8 cellular contexts compared by ENCODE assay signal in genomic region chr9:33130501-33130900, GRCh38. TPM values are rescaled to one million over a fixed set of nuclear protein-coding genes. Genes with fewer than 3 reads are reported as not detected.
A peak's percentile ranks its signal among the peaks of the same experiment; 100 is the strongest.
DNase-seq lines count a peak whose midpoint lies in the region; ATAC-seq and TF ChIP-seq lines count a peak whose summit lies in the region.

No MANE protein-coding gene starts in this region.

- H3K4me3 ChIP-seq in CD8-positive, alpha-beta T cell (ENCODE audit: low read depth, low read length): no peak overlapping the region
- H3K4me3 ChIP-seq in adipocyte (ENCODE audit: low read length): no peak overlapping the region

- DNase-seq in CD8-positive, alpha-beta T cell: no peak
- DNase-seq in adipocyte (ENCODE audit: low read depth) (peak; percentile 43), omental fat pad (ENCODE audit: low spot score) (no peak), NCI-H2029 treated with DMSO at 0.1 percent for 48 hours (lab: John Stamatoyannopoulos, UW) (no peak), GOT3 (lab: John Stamatoyannopoulos, UW) (no peak)
- no peak for DNase-seq in stimulated activated CD8-positive, alpha-beta memory T cell treated with anti-CD3 and anti-CD28 coated beads, Interleukin-4, amount 100 ng/mL, for 48 hours

- intact Hi-C loops in CD8-positive, alpha-beta T cell (cut with DNase I, micrococcal nuclease): loop anchor here (5.0 kb wide), 2 partner anchors 37 to 1507 kb away; partner anchors contain the start of genes B4GALT1 (in 2 of the 2) and SIGMAR1 (in 1 of the 2)

- peaks cover 87% of the 10 kb centered on the region for H3K36me3 Mint-ChIP-seq in CD8-positive, alpha-beta T cell

- no peak overlapping the region for H3K4me3 Mint-ChIP-seq in CD8-positive, alpha-beta T cell

- peak; percentile 74 for ATAC-seq in CD8-positive, alpha-beta T cell
- peak; percentile 81 for ATAC-seq in GM19351 (IDR thresholded peaks at IDR 0.05; ENCODE audit: unreplicated experiment)
- ATAC-seq in HG03378 (IDR thresholded peaks at IDR 0.05; ENCODE audit: unreplicated experiment): peak; percentile 81
- peak; percentile 58 for ATAC-seq in omental fat pad (ENCODE audit: low FRiP score)

- H3K36me3 ChIP-seq in CD8-positive, alpha-beta T cell (ENCODE audit: insufficient read depth, low read length): peaks cover 49% of the 10 kb centered on the region
- H3K36me3 ChIP-seq in adipocyte (ENCODE audit: control insufficient read depth, insufficient read depth, low read length, severe bottlenecking): peaks cover 65% of the 10 kb centered on the region

- H3K27me3 ChIP-seq in CD8-positive, alpha-beta T cell (ENCODE audit: insufficient read depth, low read length): no peaks in the 10 kb centered on the region
- H3K27me3 ChIP-seq in adipocyte (replicated peaks; ENCODE audit: control insufficient read depth, insufficient read depth, low read length): no peaks in the 10 kb centered on the region

- H3K9ac ChIP-seq in adipocyte (ENCODE audit: low read length): peak overlapping the region; percentile 24

- peaks cover 16% of the 10 kb centered on the region for H3K4me1 ChIP-seq in CD8-positive, alpha-beta T cell (ENCODE audit: insufficient read depth, low read length)
- peaks cover 46% of the 10 kb centered on the region for H3K4me1 ChIP-seq in adipocyte (ENCODE audit: control insufficient read depth, insufficient read depth, low read length)

- no peaks in the 10 kb centered on the region for H3K9me3 Mint-ChIP-seq in CD8-positive, alpha-beta T cell

- H3K27ac Mint-ChIP-seq in CD8-positive, alpha-beta T cell: peak overlapping the region; percentile 89

- no peaks in the 10 kb centered on the region for H3K9me3 ChIP-seq in CD8-positive, alpha-beta T cell (ENCODE audit: low read length)
- no peaks in the 10 kb centered on the region for H3K9me3 ChIP-seq in adipocyte (ENCODE audit: control insufficient read depth, low read length)

- peaks cover 53% of the 10 kb centered on the region for H3K4me1 Mint-ChIP-seq in CD8-positive, alpha-beta T cell (ENCODE audit: low read depth)

- TF ChIP-seq CTCF in CD8-positive, alpha-beta T cell (IDR thresholded peaks at IDR 0.05): no peak
- no peak for TF ChIP-seq CTCF in omental fat pad (IDR thresholded peaks at IDR 0.05)

- POLR2A ChIA-PET in CD8-positive, alpha-beta T cell (lab: Charles Lee): no interaction called here

- no peak overlapping the region for H3K27ac ChIP-seq in CD8-positive, alpha-beta T cell (ENCODE audit: low read depth, low read length)

- H3K27me3 Mint-ChIP-seq in CD8-positive, alpha-beta T cell (ENCODE audit: low read depth): no peaks in the 10 kb centered on the region

- CTCF ChIA-PET in CD8-positive, alpha-beta T cell (lab: Charles Lee): interaction anchor here (1.0 kb wide), 1 partner anchor 29 kb away, joined by 3 read pairs; no protein-coding TSS in a partner anchor

RNA-seq across cellular contexts. Expression of gene B4GALT1, which starts 36.6 kb away (rescaled TPM):
- total RNA-seq in CD8-positive, alpha-beta T cell: 100 to 1,000 TPM; 139 to 140 TPM
- total RNA-seq in omental fat pad: 100 to 1,000 TPM in 1 of 4 donors, 10 to 100 TPM in 3; 52.5 to 113 (median 72.1) TPM

RNA-seq across cellular contexts. Expression of gene SMU1, which starts 54.0 kb away (rescaled TPM):
- 10 to 100 TPM; 29.2 to 30.0 TPM for total RNA-seq in CD8-positive, alpha-beta T cell
- 10 to 100 TPM; 14.6 to 23.5 (median 17.2) TPM for total RNA-seq in omental fat pad
